17 cellular contexts compared by ENCODE assay signal in genomic region chr12:22286569-22286968, GRCh38. TPM values are rescaled to one million over a fixed set of nuclear protein-coding genes. Genes with fewer than 3 reads are reported as not detected.
DNase-seq lines count a peak whose midpoint lies in the region; ATAC-seq and TF ChIP-seq lines count a peak whose summit lies in the region.
"Had no signal": no experiment of that assay in that cellular context is flagged by ENCODE, and none has a peak within 500 bp of the region (broad histone marks: within the 10 kb centered on the region; RNA-seq: fewer than 3 reads in every experiment).

No MANE protein-coding gene starts in this region.

- H3K79me2 ChIP-seq in H9 (ENCODE audit: insufficient read depth, low read length) = no peaks in the 10 kb centered on the region
- H3K79me2 ChIP-seq: parathyroid adenoma had no signal

- H4K20me1 ChIP-seq in H9 (ENCODE audit: control insufficient read depth, insufficient read depth, insufficient read length) = no peaks in the 10 kb centered on the region
- H4K20me1 ChIP-seq: BLaER1 had no signal

- H2AFZ ChIP-seq in H9 (ENCODE audit: low read length) = no peak overlapping the region
- H2AFZ ChIP-seq: parathyroid adenoma had no signal

- no peak overlapping the region for H4K8ac ChIP-seq in H9 (replicated peaks; ENCODE audit: insufficient read length, low read depth, low read length)

- H3K56ac ChIP-seq in H9 (ENCODE audit: insufficient read length, low read depth, low read length) = no peak overlapping the region

- H3K27me3 Mint-ChIP-seq in brain = no peaks in the 10 kb centered on the region
- H3K27me3 Mint-ChIP-seq in H9 (ENCODE audit: low read depth) = peaks cover 9% of the 10 kb centered on the region; the same call in 1 of the 2 replicates
- H3K27me3 Mint-ChIP-seq: activated CD4-positive, alpha-beta T cell treated with anti-CD3 and anti-CD28 coated beads, Interleukin-2, amount 10 ng/mL, durations not matched to agents 7 days and 5 days; T-helper 17 cell had no signal

- CTCF ChIA-PET in AG04449 (lab: Yijun Ruan, JAX) = interaction anchor here (1.7 kb wide), 1 partner anchor 49 kb away, joined by 7 read pairs; no protein-coding TSS in a partner anchor

- H3K4me3 Mint-ChIP-seq in brain (peak overlapping the region in 2 of 5 experiments; percentile 5 to 59), H9 (no peak overlapping the region)
- H3K4me3 Mint-ChIP-seq: activated CD4-positive, alpha-beta T cell treated with anti-CD3 and anti-CD28 coated beads, Interleukin-2, amount 10 ng/mL, durations not matched to agents 7 days and 5 days; T-helper 17 cell had no signal

- H3K27ac ChIP-seq in H9 (ENCODE audit: insufficient read length, low read depth, low read length) = no peak overlapping the region
- H3K27ac ChIP-seq: BLaER1, parathyroid adenoma had no signal

- H3K4me2 ChIP-seq in H9 (ENCODE audit: insufficient read depth, insufficient read length, low read length) = no peak overlapping the region
- H3K4me2 ChIP-seq: BLaER1 had no signal

- DNase-seq in AG04449 (ENCODE audit: low read depth, low spot score) = peak; percentile 93
- DNase-seq in GM04504 (ENCODE audit: low read depth) = peak; percentile 70
- peak; percentile 54 for DNase-seq in kidney tubule cell (ENCODE audit: low spot score)
- DNase-seq in MV-4-11 (lab: John Stamatoyannopoulos, UW) = no peak
- no peak for DNase-seq in H9
- DNase-seq: activated CD4-positive, alpha-beta T cell treated with anti-CD3 and anti-CD28 coated beads, Interleukin-2, amount 10 ng/mL, durations not matched to agents 7 days and 5 days; caudate nucleus; mesendoderm; NCI-H2029; NCI-H82; stimulated activated CD8-positive, alpha-beta memory T cell treated with anti-CD3 and anti-CD28 coated beads, Interleukin-4, amount 100 ng/mL, for 48 hours; T-helper 17 cell had no signal

- H3K27ac Mint-ChIP-seq in brain (peak overlapping the region in 4 of 5 experiments; percentile 15 to 85 (median 50)), H9 (no peak overlapping the region; a peak in 1 of 7 replicates)
- H3K27ac Mint-ChIP-seq: activated CD4-positive, alpha-beta T cell treated with anti-CD3 and anti-CD28 coated beads, Interleukin-2, amount 10 ng/mL, durations not matched to agents 7 days and 5 days had no signal

- no peak overlapping the region for H3K9ac ChIP-seq in H9 (ENCODE audit: extremely low read depth, insufficient read length, low read length)
- H3K9ac ChIP-seq: BLaER1, parathyroid adenoma had no signal

- H3K4me1 ChIP-seq in H9 (ENCODE audit: insufficient read depth, low read length) = peaks cover 5% of the 10 kb centered on the region; the same call in 1 of the 2 replicates
- H3K4me1 ChIP-seq: parathyroid adenoma had no signal

- H3K4me1 Mint-ChIP-seq in brain (peaks cover 35% of the 10 kb centered on the region), H9 (peaks cover 18 to 23% of the 10 kb centered on the region in 2 experiments)

- no peak for ATAC-seq in GM19463 (IDR thresholded peaks at IDR 0.05; ENCODE audit: unreplicated experiment)
- ATAC-seq in GM21447 (IDR thresholded peaks at IDR 0.05; ENCODE audit: unreplicated experiment) = no peak
- ATAC-seq: T-helper 17 cell had no signal

- H4K91ac ChIP-seq in H9 (ENCODE audit: insufficient read length, low read depth, low read length) = no peak overlapping the region

- no peak overlapping the region for H2BK12ac ChIP-seq in H9 (ENCODE audit: insufficient read length, low read depth, low read length)

- no peak overlapping the region for H3K4ac ChIP-seq in H9 (ENCODE audit: low read depth, low read length)

- H3K9me3 ChIP-seq in H9 (ENCODE audit: control insufficient read depth, low read depth, low read length) = no peaks in the 10 kb centered on the region
- H3K9me3 ChIP-seq: BLaER1 had no signal

- no peak overlapping the region for H2BK5ac ChIP-seq in H9 (ENCODE audit: insufficient read length, low read length)

- POLR2A ChIA-PET in AG04449 (lab: Yijun Ruan, JAX) = interaction anchor here (0.9 to 1.4 kb wide), 2 partner anchors 11 to 59 kb away, joined by 3 to 8 read pairs; no protein-coding TSS in a partner anchor

- no peaks in the 10 kb centered on the region for H3K27me3 ChIP-seq in H9 (ENCODE audit: insufficient read depth, low read length)
- H3K27me3 ChIP-seq: BLaER1 had no signal

- no peaks in the 10 kb centered on the region for H3K79me1 ChIP-seq in H9 (ENCODE audit: insufficient read depth, low read depth, low read length, poor library complexity, severe bottlenecking)

- no peak overlapping the region for H3K23ac ChIP-seq in H9 (ENCODE audit: insufficient read length, low read depth, low read length)

- H3K9me3 Mint-ChIP-seq in brain = no peaks in the 10 kb centered on the region
- H3K9me3 Mint-ChIP-seq in H9 = no peaks in the 10 kb centered on the region
- H3K9me3 Mint-ChIP-seq: activated CD4-positive, alpha-beta T cell treated with anti-CD3 and anti-CD28 coated beads, Interleukin-2, amount 10 ng/mL, durations not matched to agents 7 days and 5 days had no signal

- no peak overlapping the region for H3T11ph ChIP-seq in H9 (ENCODE audit: low read length)

- H3K18ac ChIP-seq in H9 (ENCODE audit: insufficient read length, low read depth, low read length) = no peak overlapping the region

- no peak overlapping the region for H3K14ac ChIP-seq in H9 (ENCODE audit: insufficient read depth, low read length)

- H3K36me3 Mint-ChIP-seq in brain (peaks cover 44% of the 10 kb centered on the region), H9 (ENCODE audit: insufficient read depth in 1 of 3, low read depth in 3 of 3) (no peaks in the 10 kb centered on the region)

- H2BK120ac ChIP-seq in H9 (ENCODE audit: low read depth, low read length, poor library complexity, severe bottlenecking) = no peak overlapping the region

- no peaks in the 10 kb centered on the region for H3K23me2 ChIP-seq in H9 (ENCODE audit: insufficient read length, low read depth, low read length, poor library complexity, severe bottlenecking)

- H2BK15ac ChIP-seq in H9 (ENCODE audit: low read depth, low read length) = no peak overlapping the region

- no peak overlapping the region for H3K4me3 ChIP-seq in AG04449 (ENCODE audit: low read depth, low read length)
- H3K4me3 ChIP-seq: BLaER1 had no signal

- TF ChIP-seq CTCF in AG04449 (IDR thresholded peaks at IDR 0.05; ENCODE audit: insufficient read depth, low read length, missing control alignments) = no peak
- TF ChIP-seq CTCF in brain (conservative IDR thresholded peaks at IDR 0.05) = no peak
- no peak for TF ChIP-seq CTCF in H9 (conservative IDR thresholded peaks at IDR 0.05)

- H2AK5ac ChIP-seq in H9 (ENCODE audit: insufficient read length, low read length) = no peak overlapping the region

- H4K5ac ChIP-seq in H9 (ENCODE audit: insufficient read length, low read depth, low read length) = no peak overlapping the region

- H2BK20ac ChIP-seq in H9 (ENCODE audit: low read depth, low read length, poor library complexity, severe bottlenecking) = no peak overlapping the region

RNA-seq across cellular contexts. Expression of gene ST8SIA1, which starts 47.9 kb away (rescaled TPM):
- 1.6 TPM for polyA plus RNA-seq in brain (ENCODE audit: insufficient read depth, low read depth, low replicate concordance)
- 0.18 TPM in 1 of 2 replicates, not detected in the other for total RNA-seq in H9 (2021)

Comparison
In these comparisons a context has a peak if more than half of its experiments do, and no peak if none do; other contexts are left out.
1. DNase-seq: peak in AG04449 (single experiment), GM04504 (single experiment) and kidney tubule cell (single experiment); none in MV-4-11 (single experiment) and H9 (single experiment).
2. H3K27ac Mint-ChIP-seq: peak in brain (4 of 5); none in H9 (0 of 3).